Comparison of ENCODE assay signal across 9 cellular contexts in the genomic region with DNA sequence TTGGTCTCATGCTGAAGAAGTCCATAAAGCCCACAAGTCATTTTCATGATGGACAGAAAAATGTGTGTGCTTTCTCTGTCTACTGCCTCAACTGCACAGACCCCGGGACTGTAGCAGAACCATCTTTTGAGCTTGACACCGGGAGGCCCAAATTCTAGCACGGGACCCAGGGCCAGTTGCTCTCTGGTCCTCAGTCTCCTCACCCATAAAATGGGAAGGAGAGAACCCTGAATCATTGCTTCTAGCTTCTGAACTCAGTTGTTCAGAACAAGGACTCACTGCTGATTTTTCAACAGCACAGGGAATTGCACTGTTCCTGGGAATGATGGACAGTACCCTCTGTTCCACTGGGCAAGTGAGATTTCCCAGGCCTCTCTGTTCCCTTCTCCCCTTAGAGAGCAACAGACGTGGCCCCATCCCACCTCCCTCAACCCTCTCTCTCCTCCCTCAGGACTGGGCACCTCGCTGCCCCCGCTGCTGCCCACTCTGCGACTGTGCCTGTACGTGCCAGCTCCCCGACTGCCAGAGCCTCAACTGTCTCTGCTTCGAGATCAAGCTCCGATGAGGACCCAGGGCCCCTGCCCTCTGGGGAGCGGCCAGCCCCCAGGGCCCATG. TPM values are rescaled to one million over a fixed set of nuclear protein-coding genes. Genes with fewer than 3 reads are reported as not detected.
DNase-seq lines count a peak whose midpoint lies in the region; ATAC-seq and TF ChIP-seq lines count a peak whose summit lies in the region.
"Had no signal": no experiment of that assay in that cellular context is flagged by ENCODE, and none has a peak within 500 bp of the region (broad histone marks: within the 10 kb centered on the region; RNA-seq: fewer than 3 reads in every experiment).

No MANE protein-coding gene starts in this region.

- peak; percentile 3 for ATAC-seq in GM21723 (IDR thresholded peaks at IDR 0.05; ENCODE audit: unreplicated experiment)
- ATAC-seq in T-cell (replicated peaks in 1 of 4), result no peak
- ATAC-seq in omental fat pad (ENCODE audit: low FRiP score), result no peak

- intact Hi-C loops in posterior cingulate gyrus (cut with DNase I), result no loop called here

- H3K9me3 Mint-ChIP-seq in T-cell, result no peaks in the 10 kb centered on the region

- CTCF ChIA-PET in T-cell (lab: Charles Lee), result interaction anchor here (0.7 to 1.2 kb wide), 2 partner anchors 20 to 29 kb away, joined by 4 to 7 read pairs; partner anchors contain the start of gene TBX6 (in 1 of the 2)

- peak overlapping the region in 20 of 21 experiments; percentile 88 to 100 (median 98) for H3K27ac ChIP-seq in skin epidermis

- DNase-seq in T-cell (peak in 1 of 34 experiments; percentile 16), fibroblast of pulmonary artery (ENCODE audit: low read depth) (no peak), posterior cingulate gyrus (no peak), omental fat pad (ENCODE audit: low spot score) (no peak), NCI-H510A treated with DMSO at 0.1 percent for 48 hours (lab: John Stamatoyannopoulos, UW) (no peak), SW480 (ENCODE audit: low spot score) (no peak)

- no peaks in the 10 kb centered on the region for H3K27me3 Mint-ChIP-seq in T-cell

- H3K27ac Mint-ChIP-seq in T-cell, result peak overlapping the region; percentile 99

- H3K4me3 Mint-ChIP-seq in T-cell, result peak overlapping the region; percentile 13 to 98 (median 94)

- no peak for TF ChIP-seq CTCF in fibroblast of pulmonary artery (IDR thresholded peaks at IDR 0.05; ENCODE audit: low read length, missing control alignments)
- no peak for TF ChIP-seq CTCF in omental fat pad (IDR thresholded peaks at IDR 0.05)

- POLR2A ChIA-PET in T-cell (lab: Charles Lee), result interaction anchor here in 1 of 2 donors (0.7 kb wide), 1 partner anchor 13 kb away, joined by 5 read pairs; no protein-coding TSS in a partner anchor

- H3K4me3 ChIP-seq in fibroblast of pulmonary artery (replicated peaks; ENCODE audit: low read depth, low read length), result peak overlapping the region; percentile 97
- H3K4me3 ChIP-seq in skin epidermis, result peak overlapping the region; percentile 86 to 99 (median 93)

- H3K36me3 Mint-ChIP-seq in T-cell, result peaks cover 12% of the 10 kb centered on the region

- H3K4me1 Mint-ChIP-seq in T-cell, result peaks cover 21 to 24% (median 23%) of the 10 kb centered on the region in 3 donors

RNA-seq across cellular contexts. Expression of gene ALDOA, which starts 2.2 kb away (rescaled TPM):
- total RNA-seq in T-cell (100 to 1,000 TPM; 367 to 715 (median 567) TPM), omental fat pad (100 to 1,000 TPM; 468 to 864 (median 772) TPM)

RNA-seq across cellular contexts. Expression of gene PPP4C, which starts 12.4 kb away (rescaled TPM):
- total RNA-seq in T-cell, result 100 to 1,000 TPM in 2 of 5 donors, 10 to 100 TPM in 3; 71.2 to 110 (median 97.9) TPM
- total RNA-seq in omental fat pad, result 10 to 100 TPM; 49.8 to 59.1 (median 56.3) TPM

RNA-seq across cellular contexts. Expression of gene TBX6, which starts 28.3 kb away (rescaled TPM):
- total RNA-seq in T-cell, result 1 to 10 TPM; 1.4 to 2.0 (median 1.5) TPM
- total RNA-seq in omental fat pad, result under 1 TPM in 2 of 4 donors, not detected in 2; 0.36 to 0.56 TPM

RNA-seq across cellular contexts. Expression of gene TLCD3B, which starts 32.3 kb away (rescaled TPM):
- under 1 TPM in 3 of 5 donors, not detected in 2; 0.25 to 0.32 (median 0.25) TPM for total RNA-seq in T-cell
- not detected for total RNA-seq in omental fat pad
- total RNA-seq: lung microvascular endothelial cell had no signal

RNA-seq across cellular contexts. Expression of gene YPEL3, which starts 32.6 kb away (rescaled TPM):
- total RNA-seq in T-cell, result 100 to 1,000 TPM; 105 to 277 (median 226) TPM
- total RNA-seq in omental fat pad, result 10 to 100 TPM; 33.0 to 93.7 (median 74.9) TPM
